Comparison of ENCODE assay signal across 18 cellular contexts in the genomic region with DNA sequence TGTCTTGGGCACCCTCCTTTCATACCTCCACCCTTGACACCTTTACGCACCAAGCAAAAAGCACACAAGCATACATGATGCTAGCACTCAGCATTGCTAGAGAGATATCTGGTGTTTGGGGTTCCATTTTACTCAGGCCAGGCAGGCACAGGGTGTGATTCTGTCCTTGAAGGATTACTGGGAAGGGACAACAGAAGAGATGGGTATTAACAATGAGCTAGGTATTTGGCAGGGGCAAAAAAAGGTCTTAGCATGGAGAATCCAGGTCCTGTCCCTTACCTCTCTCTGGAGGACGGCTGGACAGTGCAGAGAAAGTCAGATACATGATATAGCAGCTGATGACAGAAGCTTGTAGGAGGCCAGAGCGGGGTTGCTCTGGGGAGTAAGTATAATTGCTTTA. TPM values are rescaled to one million over a fixed set of nuclear protein-coding genes. Genes with fewer than 3 reads are reported as not detected.
A peak's percentile ranks its signal among the peaks of the same experiment; 100 is the strongest.
DNase-seq lines count a peak whose midpoint lies in the region; ATAC-seq and TF ChIP-seq lines count a peak whose summit lies in the region.
"Had no signal": no experiment of that assay in that cellular context is flagged by ENCODE, and none has a peak within 500 bp of the region (broad histone marks: within the 10 kb centered on the region; RNA-seq: fewer than 3 reads in every experiment).

No MANE protein-coding gene starts in this region.

- POLR2A ChIA-PET in activated CD4-positive, alpha-beta T cell treated with anti-CD3 and anti-CD28 coated beads for 36 hours (lab: Charles Lee), result interaction anchor here (0.8 kb wide), 1 partner anchor 19 kb away, joined by 3 read pairs; the partner anchor contains the start of gene ELL3

- intact Hi-C loops in activated CD4-positive, alpha-beta T cell treated with anti-CD3 and anti-CD28 coated beads for 36 hours (cut with DNase I, micrococcal nuclease), result no loop called here

- H3K27ac Mint-ChIP-seq in activated CD4-positive, alpha-beta T cell treated with anti-CD3 and anti-CD28 coated beads for 36 hours, result peak overlapping the region; percentile 12
- H3K27ac Mint-ChIP-seq in brain (peak overlapping the region; percentile 38 to 100 (median 51)), osteocyte (ENCODE audit: unreplicated experiment) (peak overlapping the region; percentile 48)
- H3K27ac Mint-ChIP-seq: activated CD4-positive, alpha-beta memory T cell treated with anti-CD3 and anti-CD28 coated beads, Interleukin-2, amount 10 ng/mL, durations not matched to agents 7 days and 5 days had no signal

- no peak overlapping the region for H2AFZ ChIP-seq in Karpas-422 (ENCODE audit: low read length)

- H3K9me2 ChIP-seq in Karpas-422 (replicated peaks; ENCODE audit: insufficient read depth, low read length), result no peaks in the 10 kb centered on the region

- TF ChIP-seq CTCF in brain (conservative IDR thresholded peaks at IDR 0.05), result no peak
- no peak for TF ChIP-seq CTCF in osteocyte (IDR thresholded peaks at IDR 0.05)

- H4K20me1 ChIP-seq in Karpas-422 (ENCODE audit: insufficient read depth, low read depth, low read length), result peaks cover 24% of the 10 kb centered on the region; the same call in 1 of the 2 replicates

- no peak for ATAC-seq in activated CD4-positive, alpha-beta T cell treated with anti-CD3 and anti-CD28 coated beads for 36 hours
- ATAC-seq: A549, upper lobe of right lung had no signal

- no peak overlapping the region for H3K4me3 ChIP-seq in Karpas-422 (ENCODE audit: low read length)
- H3K4me3 ChIP-seq: A549, MG63, right atrium auricular region, upper lobe of right lung had no signal

- H3K9ac ChIP-seq in Karpas-422 (ENCODE audit: low read length), result no peak overlapping the region; the same call in 1 of the 2 replicates

- H3K4me1 Mint-ChIP-seq in activated CD4-positive, alpha-beta T cell treated with anti-CD3 and anti-CD28 coated beads for 36 hours, result peaks cover 65% of the 10 kb centered on the region
- H3K4me1 Mint-ChIP-seq in brain (peaks cover 82% of the 10 kb centered on the region), osteocyte (ENCODE audit: unreplicated experiment) (peaks cover 60% of the 10 kb centered on the region)

- H3K9me3 Mint-ChIP-seq in activated CD4-positive, alpha-beta T cell treated with anti-CD3 and anti-CD28 coated beads for 36 hours (ENCODE audit: low read depth), result no peaks in the 10 kb centered on the region
- H3K9me3 Mint-ChIP-seq in brain, result peaks cover 0 to 8% (median 0%) of the 10 kb centered on the region in 5 experiments
- no peaks in the 10 kb centered on the region for H3K9me3 Mint-ChIP-seq in osteocyte (ENCODE audit: unreplicated experiment)
- H3K9me3 Mint-ChIP-seq: activated CD4-positive, alpha-beta memory T cell treated with anti-CD3 and anti-CD28 coated beads, Interleukin-2, amount 10 ng/mL, durations not matched to agents 7 days and 5 days had no signal

- H3K79me2 ChIP-seq in Karpas-422 (ENCODE audit: low read length), result peaks cover 34% of the 10 kb centered on the region

- CTCF ChIA-PET in activated CD4-positive, alpha-beta T cell treated with anti-CD3 and anti-CD28 coated beads for 36 hours (lab: Charles Lee), result interaction anchor here (2.5 kb wide), 1 partner anchor 20 kb away, joined by 9 read pairs; the partner anchor contains the start of gene ELL3

- no peak overlapping the region for H3K4me3 Mint-ChIP-seq in activated CD4-positive, alpha-beta T cell treated with anti-CD3 and anti-CD28 coated beads for 36 hours
- peak overlapping the region in 4 of 5 experiments; percentile 0 to 98 (median 18) for H3K4me3 Mint-ChIP-seq in brain
- no peak overlapping the region for H3K4me3 Mint-ChIP-seq in osteocyte (ENCODE audit: unreplicated experiment)
- H3K4me3 Mint-ChIP-seq: activated CD4-positive, alpha-beta memory T cell treated with anti-CD3 and anti-CD28 coated beads, Interleukin-2, amount 10 ng/mL, durations not matched to agents 7 days and 5 days had no signal

- peak overlapping the region; percentile 95 for H3K27ac ChIP-seq in Karpas-422 (ENCODE audit: low read length)
- H3K27ac ChIP-seq: A549, right atrium auricular region, upper lobe of right lung had no signal

- H3K36me3 Mint-ChIP-seq in activated CD4-positive, alpha-beta T cell treated with anti-CD3 and anti-CD28 coated beads for 36 hours (ENCODE audit: low read depth), result peaks cover 84% of the 10 kb centered on the region
- H3K36me3 Mint-ChIP-seq in brain, result peaks cover 73% of the 10 kb centered on the region
- peaks cover 29% of the 10 kb centered on the region for H3K36me3 Mint-ChIP-seq in osteocyte (ENCODE audit: unreplicated experiment)

- peaks cover 78% of the 10 kb centered on the region for H3K4me1 ChIP-seq in Karpas-422 (ENCODE audit: low read length)

- H3K27me3 ChIP-seq in Karpas-422 (ENCODE audit: low read length), result no peaks in the 10 kb centered on the region
- H3K27me3 ChIP-seq: MG63, right atrium auricular region, upper lobe of right lung had no signal

- no peak overlapping the region for H3K4me2 ChIP-seq in Karpas-422 (ENCODE audit: low read depth, low read length, poor library complexity, severe bottlenecking)
- H3K4me2 ChIP-seq: A549 had no signal

- H3K27me3 Mint-ChIP-seq in activated CD4-positive, alpha-beta T cell treated with anti-CD3 and anti-CD28 coated beads for 36 hours, result no peaks in the 10 kb centered on the region
- H3K27me3 Mint-ChIP-seq in brain (peaks cover 16% of the 10 kb centered on the region), osteocyte (ENCODE audit: unreplicated experiment) (no peaks in the 10 kb centered on the region)
- H3K27me3 Mint-ChIP-seq: activated CD4-positive, alpha-beta memory T cell treated with anti-CD3 and anti-CD28 coated beads, Interleukin-2, amount 10 ng/mL, durations not matched to agents 7 days and 5 days had no signal

- no peak for DNase-seq in activated CD4-positive, alpha-beta T cell treated with anti-CD3 and anti-CD28 coated beads for 36 hours
- DNase-seq in activated CD4-positive, alpha-beta T cell treated with anti-CD3 and anti-CD28 coated beads, Interleukin-2, amount 50 U/mL, for 1 hour, result no peak
- DNase-seq in Karpas-422, result no peak
- no peak for DNase-seq in osteocyte (ENCODE audit: extremely low spot score, unreplicated experiment)
- no peak for DNase-seq in NCI-H1694 treated with DMSO at 0.1 percent for 48 hours (lab: John Stamatoyannopoulos, UW)
- DNase-seq in dermis blood vessel endothelial cell, result no peak
- DNase-seq in DMS53 treated with DMSO at 0.1 percent for 48 hours (lab: John Stamatoyannopoulos, UW; ENCODE audit: unreplicated experiment), result no peak
- DNase-seq: activated CD4-positive, alpha-beta memory T cell treated with anti-CD3 and anti-CD28 coated beads, Interleukin-2, amount 10 ng/mL, durations not matched to agents 7 days and 5 days; Caco-2; GF-D8; MG63; NCI-H2081 treated with DMSO at 0.1 percent for 48 hours; NCI-H774; stimulated activated CD4-positive, alpha-beta T cell treated with anti-CD3 and anti-CD28 coated beads, Interleukin-4, amount 100 ng/mL, for 1 hour; upper lobe of right lung had no signal

- peaks cover 39% of the 10 kb centered on the region for H3K36me3 ChIP-seq in Karpas-422 (ENCODE audit: insufficient read depth, low read length)

- no peaks in the 10 kb centered on the region for H3K9me3 ChIP-seq in Karpas-422 (ENCODE audit: low read length)
- H3K9me3 ChIP-seq: A549, Caco-2, MG63, right atrium auricular region, upper lobe of right lung had no signal

RNA-seq across cellular contexts. Expression of gene SERINC4, which starts 3.5 kb away (rescaled TPM):
- total RNA-seq in activated CD4-positive, alpha-beta T cell treated with anti-CD3 and anti-CD28 coated beads for 36 hours, result under 1 TPM; 0.42 to 0.46 TPM
- not detected in 2 replicates for total RNA-seq in Karpas-422 (2014; rRNA removed; shearing (Covaris generic); ENCODE audit: low replicate concordance)
- 0.22 TPM for polyA plus RNA-seq in brain (ENCODE audit: insufficient read depth, low read depth, low replicate concordance)
- total RNA-seq in osteocyte (not detected in 2 replicates), dermis blood vessel endothelial cell (not detected in 2 replicates)
- total RNA-seq: upper lobe of right lung had no signal

RNA-seq across cellular contexts. Expression of gene HYPK, which starts 3.8 kb away (rescaled TPM):
- 10 to 100 TPM; 14.0 to 16.4 TPM for total RNA-seq in activated CD4-positive, alpha-beta T cell treated with anti-CD3 and anti-CD28 coated beads for 36 hours
- total RNA-seq in Karpas-422 (2014; rRNA removed; shearing (Covaris generic); ENCODE audit: low replicate concordance), result 31.1 and 32.5 TPM in 2 replicates
- 6.7 TPM for polyA plus RNA-seq in brain (ENCODE audit: insufficient read depth, low read depth, low replicate concordance)
- total RNA-seq in osteocyte, result 13.7 and 14.0 TPM in 2 replicates
- total RNA-seq in dermis blood vessel endothelial cell, result 2.9 and 4.6 TPM in 2 replicates

RNA-seq across cellular contexts. Expression of gene SERF2, which starts 4.4 kb away (rescaled TPM):
- total RNA-seq in activated CD4-positive, alpha-beta T cell treated with anti-CD3 and anti-CD28 coated beads for 36 hours, result 100 to 1,000 TPM; 710 to 718 TPM
- total RNA-seq in Karpas-422 (2014; rRNA removed; shearing (Covaris generic); ENCODE audit: low replicate concordance), result 882 and 1,084 TPM in 2 replicates
- polyA plus RNA-seq in brain (ENCODE audit: insufficient read depth, low read depth, low replicate concordance), result 789 TPM
- total RNA-seq in osteocyte, result 1,268 and 1,325 TPM in 2 replicates
- total RNA-seq in dermis blood vessel endothelial cell, result 787 and 1,230 TPM in 2 replicates

RNA-seq across cellular contexts. Expression of gene ELL3, which starts 19.8 kb away (rescaled TPM):
- 1 to 10 TPM; 3.6 TPM for total RNA-seq in activated CD4-positive, alpha-beta T cell treated with anti-CD3 and anti-CD28 coated beads for 36 hours
- total RNA-seq in Karpas-422 (2014; rRNA removed; shearing (Covaris generic); ENCODE audit: low replicate concordance), result 522 and 565 TPM in 2 replicates
- 10.6 TPM for polyA plus RNA-seq in brain (ENCODE audit: insufficient read depth, low read depth, low replicate concordance)
- total RNA-seq in osteocyte, result 1.6 and 2.3 TPM in 2 replicates
- total RNA-seq in dermis blood vessel endothelial cell, result 2.9 and 5.4 TPM in 2 replicates

RNA-seq across cellular contexts. Expression of gene MFAP1, which starts 27.9 kb away (rescaled TPM):
- total RNA-seq in activated CD4-positive, alpha-beta T cell treated with anti-CD3 and anti-CD28 coated beads for 36 hours, result 10 to 100 TPM; 51.3 to 56.2 TPM
- 19.7 and 23.0 TPM in 2 replicates for total RNA-seq in Karpas-422 (2014; rRNA removed; shearing (Covaris generic); ENCODE audit: low replicate concordance)
- 28.0 TPM for polyA plus RNA-seq in brain (ENCODE audit: insufficient read depth, low read depth, low replicate concordance)
- total RNA-seq in osteocyte (29.6 and 30.2 TPM in 2 replicates), dermis blood vessel endothelial cell (36.1 and 41.1 TPM in 2 replicates)

Comparison
In these comparisons a context has a peak if more than half of its experiments do, and no peak if none do; other contexts are left out.
1. H3K4me3 Mint-ChIP-seq: peak in brain (4 of 5); none in activated CD4-positive, alpha-beta T cell treated with anti-CD3 and anti-CD28 coated beads for 36 hours (single experiment) and osteocyte (single experiment).
2. Peak in every context shown above with its lines, with median percentiles within 50 percentile points of each other: H3K27ac Mint-ChIP-seq.